1 cellular context compared by ENCODE assay signal in genomic region chr18:48937869-48938750, GRCh38.
TF ChIP-seq lines count a peak whose summit lies in the region.

No MANE protein-coding gene starts in this region.

TF ChIP-seq in GM23338, 12 proteins besides CTCF, POLR2A, EP300 and RAD21 (continued from another document):
- TF ChIP-seq ZNF462 (CRISPR knock-in tag; IDR thresholded peaks at IDR 0.05), result no peak
- no peak for TF ChIP-seq REST (IDR thresholded peaks at IDR 0.05; ENCODE audit: unreplicated experiment)
- no peak for TF ChIP-seq EZH2phosphoT487 (IDR thresholded peaks at IDR 0.05; ENCODE audit: unreplicated experiment)
- TF ChIP-seq ZNF114 (CRISPR knock-in tag; IDR thresholded peaks at IDR 0.05), result no peak
- TF ChIP-seq ETS1 (IDR thresholded peaks at IDR 0.05), result no peak
- no peak for TF ChIP-seq EZH2 (IDR thresholded peaks at IDR 0.05; ENCODE audit: low read depth, unreplicated experiment)
